8 cellular contexts compared by ENCODE assay signal in genomic region chr1:36703526-36704208, GRCh38.
DNase-seq lines count a peak whose midpoint lies in the region; ATAC-seq and FAIRE-seq lines count a peak whose summit lies in the region.

No MANE protein-coding gene starts in this region.

- DNase-seq in DMS153 treated with DMSO at 0.1 percent for 48 hours (lab: John Stamatoyannopoulos, UW; ENCODE audit: unreplicated experiment) = peak; percentile 99
- DNase-seq in HTR-8/SVneo (ENCODE audit: insufficient read length, low spot score) = peak; percentile 79
- DNase-seq in NCI-H82 treated with DMSO at 0.1 percent for 48 hours (lab: John Stamatoyannopoulos, UW; ENCODE audit: unreplicated experiment) = peak; percentile 87
- DNase-seq in activated CD8-positive, alpha-beta memory T cell treated with anti-CD3 and anti-CD28 coated beads, Interleukin-2, amount 10 ng/mL, durations not matched to agents 7 days and 5 days = peak; percentile 76
- DNase-seq in epidermal melanocyte (ENCODE audit: insufficient read length, low spot score) = peak; percentile 75
- DNase-seq in middle frontal gyrus (ENCODE audit: extremely low spot score, low spot score) = peak; percentile 66
- DNase-seq in stimulated activated CD8-positive, alpha-beta memory T cell treated with anti-CD3 and anti-CD28 coated beads, Interleukin-7, amount 100 ng/mL, for 24 hours (ENCODE audit: low read depth) = peak; percentile 38

- H3K4me1 Mint-ChIP-seq in activated CD8-positive, alpha-beta memory T cell treated with anti-CD3 and anti-CD28 coated beads, Interleukin-2, amount 10 ng/mL, durations not matched to agents 7 days and 5 days = no peaks in the 10 kb centered on the region

- no peak overlapping the region for H3K27ac Mint-ChIP-seq in activated CD8-positive, alpha-beta memory T cell treated with anti-CD3 and anti-CD28 coated beads, Interleukin-2, amount 10 ng/mL, durations not matched to agents 7 days and 5 days

- H3K36me3 Mint-ChIP-seq in activated CD8-positive, alpha-beta memory T cell treated with anti-CD3 and anti-CD28 coated beads, Interleukin-2, amount 10 ng/mL, durations not matched to agents 7 days and 5 days = no peaks in the 10 kb centered on the region

- no peaks in the 10 kb centered on the region for H3K9me3 Mint-ChIP-seq in activated CD8-positive, alpha-beta memory T cell treated with anti-CD3 and anti-CD28 coated beads, Interleukin-2, amount 10 ng/mL, durations not matched to agents 7 days and 5 days (ENCODE audit: low read depth)

- H3K4me3 Mint-ChIP-seq in activated CD8-positive, alpha-beta memory T cell treated with anti-CD3 and anti-CD28 coated beads, Interleukin-2, amount 10 ng/mL, durations not matched to agents 7 days and 5 days = no peak overlapping the region

- no peak for FAIRE-seq in HTR-8/SVneo (lab: Jason Lieb, UNC)

- CTCF ChIA-PET in activated CD8-positive, alpha-beta memory T cell treated with anti-CD3 and anti-CD28 coated beads, Interleukin-2, amount 10 ng/mL, durations not matched to agents 7 days and 5 days (lab: Charles Lee) = no interaction called here

- H3K27me3 Mint-ChIP-seq in activated CD8-positive, alpha-beta memory T cell treated with anti-CD3 and anti-CD28 coated beads, Interleukin-2, amount 10 ng/mL, durations not matched to agents 7 days and 5 days = peaks cover 22% of the 10 kb centered on the region

- ATAC-seq in activated CD8-positive, alpha-beta memory T cell treated with anti-CD3 and anti-CD28 coated beads, Interleukin-2, amount 10 ng/mL, durations not matched to agents 7 days and 5 days = peak; percentile 89
- no peak for ATAC-seq in GM19023 (IDR thresholded peaks at IDR 0.05; ENCODE audit: unreplicated experiment)

Comparison
In these comparisons a context has a peak if more than half of its experiments do, and no peak if none do; other contexts are left out.
1. DNase-seq: peak in every context shown above with its lines; median percentile 99 in DMS153 treated with DMSO at 0.1 percent for 48 hours; 87 in NCI-H82 treated with DMSO at 0.1 percent for 48 hours; 79 in HTR-8/SVneo; 76 in activated CD8-positive, alpha-beta memory T cell treated with anti-CD3 and anti-CD28 coated beads, Interleukin-2, amount 10 ng/mL, durations not matched to agents 7 days and 5 days; 75 in epidermal melanocyte; 66 in middle frontal gyrus; 38 in stimulated activated CD8-positive, alpha-beta memory T cell treated with anti-CD3 and anti-CD28 coated beads, Interleukin-7, amount 100 ng/mL, for 24 hours.